ENCODE assay signal across 8 cellular contexts in genomic region chr5:6634327-6634713, GRCh38. TPM values are rescaled to one million over a fixed set of nuclear protein-coding genes. Genes with fewer than 3 reads are reported as not detected.
DNase-seq lines count a peak whose midpoint lies in the region; ATAC-seq and TF ChIP-seq lines count a peak whose summit lies in the region.

No MANE protein-coding gene starts in this region.

- no peak for TF ChIP-seq CTCF in LNCaP clone FGC (IDR thresholded peaks at IDR 0.05; ENCODE audit: control insufficient read depth, extremely low read depth, insufficient read depth)
- TF ChIP-seq CTCF in kidney epithelial cell (IDR thresholded peaks at IDR 0.05; ENCODE audit: insufficient read depth, low read length, poor library complexity, severe bottlenecking), result no peak
- TF ChIP-seq CTCF in vagina (IDR thresholded peaks at IDR 0.05), result no peak

- H3K4me3 Mint-ChIP-seq in activated naive CD8-positive, alpha-beta T cell treated with anti-CD3 and anti-CD28 coated beads, Interleukin-2, amount 10 ng/mL, durations not matched to agents 7 days and 5 days, result peak overlapping the region; percentile 98

- H3K4me3 ChIP-seq in GM08714 (ENCODE audit: low read length), result peak overlapping the region; percentile 73
- peak overlapping the region; percentile 71 for H3K4me3 ChIP-seq in LNCaP clone FGC (ENCODE audit: low read depth, low read length)
- peak overlapping the region; percentile 56 for H3K4me3 ChIP-seq in kidney epithelial cell (ENCODE audit: low read depth, low read length)
- peak overlapping the region; percentile 72 to 81 for H3K4me3 ChIP-seq in vagina

- no peaks in the 10 kb centered on the region for H3K9me3 ChIP-seq in vagina

- DNase-seq in LNCaP clone FGC (ENCODE audit: low read depth), result no peak
- DNase-seq in activated naive CD8-positive, alpha-beta T cell treated with anti-CD3 and anti-CD28 coated beads, Interleukin-2, amount 10 ng/mL, durations not matched to agents 7 days and 5 days, result no peak
- DNase-seq in kidney epithelial cell (ENCODE audit: low read depth), result no peak
- DNase-seq in vagina (ENCODE audit: extremely low spot score in 2 of 2), result no peak
- no peak for DNase-seq in SHP77 treated with DMSO at 0.1 percent for 48 hours (lab: John Stamatoyannopoulos, UW)

- H3K27me3 ChIP-seq in kidney epithelial cell (ENCODE audit: control insufficient read depth, insufficient read depth, low read length) (no peaks in the 10 kb centered on the region), vagina (no peaks in the 10 kb centered on the region)

- H3K27me3 Mint-ChIP-seq in activated naive CD8-positive, alpha-beta T cell treated with anti-CD3 and anti-CD28 coated beads, Interleukin-2, amount 10 ng/mL, durations not matched to agents 7 days and 5 days, result no peaks in the 10 kb centered on the region

- no peak overlapping the region for H3K27ac Mint-ChIP-seq in activated naive CD8-positive, alpha-beta T cell treated with anti-CD3 and anti-CD28 coated beads, Interleukin-2, amount 10 ng/mL, durations not matched to agents 7 days and 5 days

- H3K36me3 ChIP-seq in kidney epithelial cell (ENCODE audit: control insufficient read depth, insufficient read depth, low read length) (no peaks in the 10 kb centered on the region), vagina (peaks cover 0 to 9% of the 10 kb centered on the region in 2 donors)

- ATAC-seq in activated naive CD8-positive, alpha-beta T cell treated with anti-CD3 and anti-CD28 coated beads, Interleukin-2, amount 10 ng/mL, durations not matched to agents 7 days and 5 days (ENCODE audit: low read depth), result no peak
- ATAC-seq in HG02885 (IDR thresholded peaks at IDR 0.05; ENCODE audit: poor library complexity, unreplicated experiment) (no peak), GM21723 (IDR thresholded peaks at IDR 0.05; ENCODE audit: unreplicated experiment) (no peak)

- H3K4me1 Mint-ChIP-seq in activated naive CD8-positive, alpha-beta T cell treated with anti-CD3 and anti-CD28 coated beads, Interleukin-2, amount 10 ng/mL, durations not matched to agents 7 days and 5 days, result peaks cover 29% of the 10 kb centered on the region

- peaks cover 54% of the 10 kb centered on the region for H3K4me1 ChIP-seq in vagina

- POLR2A ChIA-PET in activated naive CD8-positive, alpha-beta T cell treated with anti-CD3 and anti-CD28 coated beads, Interleukin-2, amount 10 ng/mL, durations not matched to agents 7 days and 5 days (lab: Charles Lee), result interaction anchor here (1.4 to 2.5 kb wide), 2 partner anchors 77 to 94 kb away, joined by 4 to 10 read pairs; no protein-coding TSS in a partner anchor

- H3K36me3 Mint-ChIP-seq in activated naive CD8-positive, alpha-beta T cell treated with anti-CD3 and anti-CD28 coated beads, Interleukin-2, amount 10 ng/mL, durations not matched to agents 7 days and 5 days, result peaks cover 32% of the 10 kb centered on the region

- no peak for TF ChIP-seq POLR2A in vagina (IDR thresholded peaks at IDR 0.05)

- H3K9me3 Mint-ChIP-seq in activated naive CD8-positive, alpha-beta T cell treated with anti-CD3 and anti-CD28 coated beads, Interleukin-2, amount 10 ng/mL, durations not matched to agents 7 days and 5 days, result no peaks in the 10 kb centered on the region

- H3K27ac ChIP-seq in vagina, result peak overlapping the region; percentile 89

- intact Hi-C loops in vagina (cut with DNase I), result no loop called here

RNA-seq across cellular contexts. Expression of gene SRD5A1, which starts 1.1 kb away (rescaled TPM):
- 10 to 100 TPM; 12.6 to 15.9 TPM for total RNA-seq in activated naive CD8-positive, alpha-beta T cell treated with anti-CD3 and anti-CD28 coated beads, Interleukin-2, amount 10 ng/mL, durations not matched to agents 7 days and 5 days
- 30.0 and 37.4 TPM in 2 replicates for total RNA-seq in kidney epithelial cell
- 45.4 TPM for total RNA-seq in vagina

RNA-seq across cellular contexts. Expression of gene NSUN2, which starts 1.5 kb away (rescaled TPM):
- 10 to 100 TPM; 75.0 to 78.2 TPM for total RNA-seq in activated naive CD8-positive, alpha-beta T cell treated with anti-CD3 and anti-CD28 coated beads, Interleukin-2, amount 10 ng/mL, durations not matched to agents 7 days and 5 days
- total RNA-seq in kidney epithelial cell (50.0 and 62.8 TPM in 2 replicates), vagina (43.2 TPM)
